10 cellular contexts compared by ENCODE assay signal in the genomic region with DNA sequence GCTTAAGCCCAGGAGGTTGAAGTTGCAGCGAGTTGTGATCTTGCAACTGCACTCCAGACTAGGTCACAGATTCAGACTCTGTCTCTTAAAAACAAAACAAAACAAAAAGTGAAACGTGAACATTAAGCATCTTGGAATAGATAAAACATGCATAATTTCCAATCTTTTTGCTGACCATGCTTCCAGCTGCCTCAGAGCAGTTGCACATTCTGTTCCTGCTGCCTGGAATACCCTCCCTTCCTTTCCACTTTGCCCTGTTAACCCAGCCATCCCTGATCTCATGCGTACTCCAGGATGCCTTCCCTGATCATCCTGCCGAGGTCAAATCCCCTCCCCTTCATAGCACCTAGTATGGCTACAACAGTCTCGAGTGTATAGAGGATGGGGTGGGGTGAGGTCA. TPM values are rescaled to one million over a fixed set of nuclear protein-coding genes. Genes with fewer than 3 reads are reported as not detected.
DNase-seq lines count a peak whose midpoint lies in the region; ATAC-seq, FAIRE-seq and TF ChIP-seq lines count a peak whose summit lies in the region.
"Had no signal": no experiment of that assay in that cellular context is flagged by ENCODE, and none has a peak within 500 bp of the region (broad histone marks: within the 10 kb centered on the region; RNA-seq: fewer than 3 reads in every experiment).

No MANE protein-coding gene starts in this region.

- TF ChIP-seq EP300 in GM12878 (IDR thresholded peaks at IDR 0.05; ENCODE audit: borderline replicate concordance in 1 of 2, control insufficient read depth in 1 of 2, low read depth in 2 of 2, low read length in 2 of 2), result no peak

- H3K27me3 ChIP-seq in GM12878 (replicated peaks in 1 of 2; ENCODE audit: control insufficient read depth in 2 of 2, insufficient read depth in 2 of 2, low read length in 1 of 2), result no peaks in the 10 kb centered on the region
- H3K27me3 ChIP-seq: thyroid gland had no signal

- POLR2A ChIA-PET in GM12878 (lab: Charles Lee), result interaction anchor here (0.7 to 4.6 kb wide), 7 partner anchors 8 to 446 kb away, joined by 3 to 37 read pairs (median 6); a partner anchor contains a TSS

- H3K36me3 Mint-ChIP-seq in activated CD4-positive, alpha-beta T cell treated with anti-CD3 and anti-CD28 coated beads, Interleukin-2, amount 10 ng/mL, durations not matched to agents 24 days and 14 days (ENCODE audit: low read depth), result peaks cover 32% of the 10 kb centered on the region
- no peaks in the 10 kb centered on the region for H3K36me3 Mint-ChIP-seq in mesothelial cell of epicardium
- no peaks in the 10 kb centered on the region for H3K36me3 Mint-ChIP-seq in osteocyte (ENCODE audit: unreplicated experiment)

- RAD21 ChIA-PET in GM12878 (lab: Charles Lee; ENCODE audit: unreplicated experiment), result interaction anchor here (0.6 to 3.9 kb wide), 3 partner anchors 14 to 794 kb away, joined by 3 to 53 read pairs (median 41); a partner anchor contains a TSS

- CTCF ChIA-PET in GM12878 (lab: Yijun Ruan, JAX), result interaction anchor here (11.7 to 14.7 kb wide), 2 partner anchors 17 to 21 kb away, joined by 100 to 228 read pairs; a partner anchor contains a TSS

- peak overlapping the region; percentile 78 for H3K9ac ChIP-seq in GM12878 (ENCODE audit: control insufficient read depth, insufficient read depth, low read length)

- H2AFZ ChIP-seq in GM12878 (ENCODE audit: control insufficient read depth, low read depth, low read length), result peak overlapping the region; percentile 49

- H3K4me3 Mint-ChIP-seq in activated CD4-positive, alpha-beta T cell treated with anti-CD3 and anti-CD28 coated beads, Interleukin-2, amount 10 ng/mL, durations not matched to agents 24 days and 14 days, result peak overlapping the region; percentile 99
- H3K4me3 Mint-ChIP-seq in mesothelial cell of epicardium, result no peak overlapping the region
- no peak overlapping the region for H3K4me3 Mint-ChIP-seq in osteocyte (ENCODE audit: unreplicated experiment)

- DNase-seq in activated CD4-positive, alpha-beta T cell treated with anti-CD3 and anti-CD28 coated beads, Interleukin-2, amount 10 ng/mL, durations not matched to agents 24 days and 14 days, result no peak
- DNase-seq in activated CD4-positive, alpha-beta T cell treated with anti-CD3 and anti-CD28 coated beads, Interleukin-2, amount 50 U/mL, for 48 hours, result no peak
- DNase-seq in GM12878 (ENCODE audit: low read depth, low spot score), result no peak
- no peak for DNase-seq in mesothelial cell of epicardium (ENCODE audit: low spot score in 2 of 2, unreplicated experiment in 2 of 2)
- DNase-seq in osteocyte (ENCODE audit: extremely low spot score, unreplicated experiment), result no peak
- DNase-seq: NCI-H526 treated with DMSO at 0.1 percent for 48 hours, thyroid gland had no signal

- ATAC-seq in GM12878 (no peak), GM18867 (IDR thresholded peaks at IDR 0.05; ENCODE audit: unreplicated experiment) (no peak)

- TF ChIP-seq POLR2A in GM12878 (IDR thresholded peaks at IDR 0.05; ENCODE audit: low read depth, low read length), result no peak

- TSS peak; percentile 85 for BruUV-seq in GM12878 (replicated peaks; lab: Mats Ljungman, UMichigan)

- peaks cover 24% of the 10 kb centered on the region for H3K79me2 ChIP-seq in GM12878 (ENCODE audit: control insufficient read depth, insufficient read depth, low read length)

- H4K20me1 ChIP-seq in GM12878 (ENCODE audit: control insufficient read depth, insufficient read depth), result no peaks in the 10 kb centered on the region; the same call in 1 of the 2 replicates

- H3K9me3 ChIP-seq in KOPT-K1 (ENCODE audit: insufficient read depth, low read length, poor library complexity, severe bottlenecking) (no peaks in the 10 kb centered on the region), GM12878 (replicated peaks; ENCODE audit: control insufficient read depth, insufficient read depth, low read length) (no peaks in the 10 kb centered on the region)
- H3K9me3 ChIP-seq: thyroid gland had no signal

- H3K27ac ChIP-seq in KOPT-K1 (ENCODE audit: low read depth, low read length, poor library complexity, severe bottlenecking), result peak overlapping the region; percentile 81
- peak overlapping the region; percentile 77 for H3K27ac ChIP-seq in GM12878 (ENCODE audit: control insufficient read depth, insufficient read depth)
- peak overlapping the region in 13 of 21 experiments; percentile 36 to 89 (median 75) for H3K27ac ChIP-seq in skin epidermis

- in situ Hi-C loops in GM12878 (cut with MboI), result no loop called here

- peak overlapping the region; percentile 91 for H3K27ac Mint-ChIP-seq in activated CD4-positive, alpha-beta T cell treated with anti-CD3 and anti-CD28 coated beads, Interleukin-2, amount 10 ng/mL, durations not matched to agents 24 days and 14 days
- H3K27ac Mint-ChIP-seq in mesothelial cell of epicardium (no peak overlapping the region), osteocyte (ENCODE audit: unreplicated experiment) (no peak overlapping the region)

- 23% methylated on average over 5 of the region's 5 CpGs for WGBS in GM12878 (ENCODE audit: insufficient coverage, insufficient replicate concordance, low lambda C conversion rate, missing lambda C conversion rate)

- H3K36me3 ChIP-seq in KOPT-K1 (ENCODE audit: insufficient read depth, low read length) (peaks cover 16% of the 10 kb centered on the region), GM12878 (ENCODE audit: control insufficient read depth in 2 of 2, insufficient read depth in 2 of 2, low read length in 1 of 2) (peaks cover 7 to 8% of the 10 kb centered on the region in 2 experiments; a peak in 3 of 4 replicates)
- H3K36me3 ChIP-seq: thyroid gland had no signal

- peaks cover 34% of the 10 kb centered on the region for H3K4me1 Mint-ChIP-seq in activated CD4-positive, alpha-beta T cell treated with anti-CD3 and anti-CD28 coated beads, Interleukin-2, amount 10 ng/mL, durations not matched to agents 24 days and 14 days
- peaks cover 18% of the 10 kb centered on the region for H3K4me1 Mint-ChIP-seq in mesothelial cell of epicardium
- H3K4me1 Mint-ChIP-seq in osteocyte (ENCODE audit: unreplicated experiment), result peaks cover 5% of the 10 kb centered on the region

- H3K4me1 ChIP-seq in GM12878 (ENCODE audit: control insufficient read depth, insufficient read depth, low read length), result peaks cover 33% of the 10 kb centered on the region

- SMC1A ChIA-PET in GM12878 (lab: Charles Lee; ENCODE audit: uncharacterized antibody, unreplicated experiment), result interaction anchor here (1.7 kb wide), 1 partner anchor 21 kb away, joined by 12 read pairs; a partner anchor contains a TSS

- H3K9me3 Mint-ChIP-seq in activated CD4-positive, alpha-beta T cell treated with anti-CD3 and anti-CD28 coated beads, Interleukin-2, amount 10 ng/mL, durations not matched to agents 24 days and 14 days, result no peaks in the 10 kb centered on the region
- H3K9me3 Mint-ChIP-seq in mesothelial cell of epicardium (no peaks in the 10 kb centered on the region), osteocyte (ENCODE audit: unreplicated experiment) (no peaks in the 10 kb centered on the region)

- intact Hi-C loops in activated CD4-positive, alpha-beta T cell treated with anti-CD3 and anti-CD28 coated beads, Interleukin-2, amount 10 ng/mL, durations not matched to agents 24 days and 14 days (cut with micrococcal nuclease), result no loop called here
- intact Hi-C loops in GM12878 (cut with micrococcal nuclease; ENCODE audit: unreplicated experiment), result no loop called here

- peak overlapping the region; percentile 100 for H3K4me2 ChIP-seq in GM12878 (ENCODE audit: control insufficient read depth, insufficient read depth)

- no peak for TF ChIP-seq RAD21 in GM12878 (IDR thresholded peaks at IDR 0.05; ENCODE audit: insufficient read depth, low read depth, low read length)

- peak overlapping the region; percentile 90 for H3K4me3 ChIP-seq in GM12878
- H3K4me3 ChIP-seq in skin epidermis, result peak overlapping the region in 5 of 7 experiments; percentile 19 to 33 (median 30)
- H3K4me3 ChIP-seq: thyroid gland had no signal

- peak; percentile 52 for FAIRE-seq in GM12878 (lab: Jason Lieb, UNC)

- no peaks in the 10 kb centered on the region for H3K27me3 Mint-ChIP-seq in activated CD4-positive, alpha-beta T cell treated with anti-CD3 and anti-CD28 coated beads, Interleukin-2, amount 10 ng/mL, durations not matched to agents 24 days and 14 days
- H3K27me3 Mint-ChIP-seq in mesothelial cell of epicardium (ENCODE audit: low read depth) (peaks cover 3% of the 10 kb centered on the region), osteocyte (ENCODE audit: unreplicated experiment) (no peaks in the 10 kb centered on the region)

- TF ChIP-seq CTCF in GM12878 (IDR thresholded peaks at IDR 0.05 in 2 of 3, conservative IDR thresholded peaks at IDR 0.05 in 1 of 3; ENCODE audit: control insufficient read depth in 2 of 3, extremely low read depth in 1 of 3, insufficient read depth in 1 of 3, low read depth in 3 of 3, low read length in 3 of 3) (no peak), mesothelial cell of epicardium (IDR thresholded peaks at IDR 0.05; ENCODE audit: unreplicated experiment) (no peak), osteocyte (IDR thresholded peaks at IDR 0.05) (no peak)

RNA-seq across cellular contexts. Expression of a gene that starts 0.7 kb away (rescaled TPM):
- 116 and 119 TPM in 2 replicates for total RNA-seq in activated CD4-positive, alpha-beta T cell treated with anti-CD3 and anti-CD28 coated beads, Interleukin-2, amount 10 ng/mL, durations not matched to agents 24 days and 14 days
- 51.8 and 63.6 TPM in 2 replicates for total RNA-seq in GM12878 (2013; cell fraction: nucleolus; rRNA removed)
- total RNA-seq in GM12878 (2014; rRNA removed) (38.7 and 41.6 TPM in 2 replicates), GM12878 (2014; rRNA removed; fragmentation: Illumina TruSeq; extraction: Trizol) (18.9 and 21.8 TPM in 2 replicates), GM12878 (2021) (55.5 and 66.0 TPM in 2 replicates), mesothelial cell of epicardium (10.1 to 12.0 TPM (median 11.5 TPM) in 3 replicates), osteocyte (0.30 TPM in 1 of 2 replicates, not detected in the other)
- polyA plus RNA-seq in GM12878 (2011; ENCODE audit: low read depth), result 32.3 TPM
- polyA plus RNA-seq in GM12878 (2011; rRNA removed) (8.7 and 18.2 TPM in 2 replicates), GM12878 (2014; fragmentation: Illumina TruSeq; extraction: Trizol) (5.0 and 13.8 TPM in 2 replicates), GM12878 (2014; fragmentation: Nextera tagmentation; extraction: Ambion mirVana) (1 to 10 TPM in 1 of 2 experiments, under 1 TPM in 1; 0.24 to 2.8 TPM), GM12878 (2014; rRNA removed) (55.2 and 66.0 TPM in 2 replicates), GM12878 (2016; fragmentation: Nextera tagmentation; extraction: Ambion mirVana) (10 to 100 TPM; 13.6 to 20.2 TPM)
- 19.2 and 34.6 TPM in 2 replicates for polyA plus RNA-seq in GM12878 (2011; cell fraction: cytosol; rRNA removed)
- polyA plus RNA-seq in GM12878 (2011; cell fraction: nucleus; rRNA removed), result 125 and 191 TPM in 2 replicates
- polyA plus RNA-seq in GM12878 (2012), result 63.0 and 81.8 TPM in 2 replicates
- 3.9 and 13.7 TPM in 2 replicates for polyA minus RNA-seq in GM12878 (2011; rRNA and poly(A)+ RNA removed)
- polyA minus RNA-seq in GM12878 (2011; cell fraction: cytosol; rRNA and poly(A)+ RNA removed), result 16.8 and 19.4 TPM in 2 replicates
- 10.4 and 19.1 TPM in 2 replicates for polyA minus RNA-seq in GM12878 (2011; cell fraction: nucleus; rRNA and poly(A)+ RNA removed)

RNA-seq across cellular contexts. Expression of a gene that starts 19.6 kb away (rescaled TPM):
- total RNA-seq in activated CD4-positive, alpha-beta T cell treated with anti-CD3 and anti-CD28 coated beads, Interleukin-2, amount 10 ng/mL, durations not matched to agents 24 days and 14 days, result 46.3 and 48.6 TPM in 2 replicates
- 35.4 and 44.3 TPM in 2 replicates for total RNA-seq in GM12878 (2013; cell fraction: nucleolus; rRNA removed)
- total RNA-seq in GM12878 (2014; rRNA removed), result 25.3 and 27.4 TPM in 2 replicates
- 11.1 and 11.3 TPM in 2 replicates for total RNA-seq in GM12878 (2014; rRNA removed; fragmentation: Illumina TruSeq; extraction: Trizol)
- 25.7 and 32.6 TPM in 2 replicates for total RNA-seq in GM12878 (2021)
- 9.7 TPM for polyA plus RNA-seq in GM12878 (2011; ENCODE audit: low read depth)
- polyA plus RNA-seq in GM12878 (2011; rRNA removed), result 10.1 and 20.4 TPM in 2 replicates
- 25.4 and 38.2 TPM in 2 replicates for polyA plus RNA-seq in GM12878 (2011; cell fraction: cytosol; rRNA removed)
- 58.5 and 77.3 TPM in 2 replicates for polyA plus RNA-seq in GM12878 (2011; cell fraction: nucleus; rRNA removed)
- 11.2 and 13.9 TPM in 2 replicates for polyA plus RNA-seq in GM12878 (2012)
- 3.4 and 7.4 TPM in 2 replicates for polyA plus RNA-seq in GM12878 (2014; fragmentation: Illumina TruSeq; extraction: Trizol)
- under 1 TPM; 0.34 to 0.73 TPM for polyA plus RNA-seq in GM12878 (2014; fragmentation: Nextera tagmentation; extraction: Ambion mirVana)
- 24.5 and 27.2 TPM in 2 replicates for polyA plus RNA-seq in GM12878 (2014; rRNA removed)
- polyA plus RNA-seq in GM12878 (2016; fragmentation: Nextera tagmentation; extraction: Ambion mirVana), result 10 to 100 TPM; 10.4 to 11.3 TPM
- 20.4 and 40.7 TPM in 2 replicates for polyA minus RNA-seq in GM12878 (2011; rRNA and poly(A)+ RNA removed)
- 20.2 and 21.6 TPM in 2 replicates for polyA minus RNA-seq in GM12878 (2011; cell fraction: cytosol; rRNA and poly(A)+ RNA removed)
- 22.6 and 37.3 TPM in 2 replicates for polyA minus RNA-seq in GM12878 (2011; cell fraction: nucleus; rRNA and poly(A)+ RNA removed)
- total RNA-seq in mesothelial cell of epicardium, result 27.6 to 30.1 TPM (median 30.1 TPM) in 3 replicates
- 33.7 and 35.9 TPM in 2 replicates for total RNA-seq in osteocyte

RNA-seq across cellular contexts. Expression of a gene that starts 21.4 kb away (rescaled TPM):
- total RNA-seq in activated CD4-positive, alpha-beta T cell treated with anti-CD3 and anti-CD28 coated beads, Interleukin-2, amount 10 ng/mL, durations not matched to agents 24 days and 14 days, result 98.0 and 104 TPM in 2 replicates
- total RNA-seq in GM12878 (2013; cell fraction: nucleolus; rRNA removed), result 10.4 and 10.9 TPM in 2 replicates
- total RNA-seq in GM12878 (2014; rRNA removed), result 238 and 248 TPM in 2 replicates
- total RNA-seq in GM12878 (2014; rRNA removed; fragmentation: Illumina TruSeq; extraction: Trizol), result 198 and 206 TPM in 2 replicates
- total RNA-seq in GM12878 (2021), result 202 and 214 TPM in 2 replicates
- polyA plus RNA-seq in GM12878 (2011; ENCODE audit: low read depth), result 146 TPM
- 265 and 406 TPM in 2 replicates for polyA plus RNA-seq in GM12878 (2011; rRNA removed)
- polyA plus RNA-seq in GM12878 (2011; cell fraction: cytosol; rRNA removed), result 562 and 645 TPM in 2 replicates
- polyA plus RNA-seq in GM12878 (2011; cell fraction: nucleus; rRNA removed), result 193 and 238 TPM in 2 replicates
- polyA plus RNA-seq in GM12878 (2012), result 242 and 335 TPM in 2 replicates
- 110 and 241 TPM in 2 replicates for polyA plus RNA-seq in GM12878 (2014; fragmentation: Illumina TruSeq; extraction: Trizol)
- 100 to 1,000 TPM in 1 of 2 experiments, 10 to 100 TPM in 1; 95.7 to 203 TPM for polyA plus RNA-seq in GM12878 (2014; fragmentation: Nextera tagmentation; extraction: Ambion mirVana)
- polyA plus RNA-seq in GM12878 (2014; rRNA removed), result 341 and 351 TPM in 2 replicates
- polyA plus RNA-seq in GM12878 (2016; fragmentation: Nextera tagmentation; extraction: Ambion mirVana), result 100 to 1,000 TPM; 324 to 357 TPM
- polyA minus RNA-seq in GM12878 (2011; rRNA and poly(A)+ RNA removed), result 97.0 and 167 TPM in 2 replicates
- polyA minus RNA-seq in GM12878 (2011; cell fraction: cytosol; rRNA and poly(A)+ RNA removed), result 55.5 and 58.4 TPM in 2 replicates
- polyA minus RNA-seq in GM12878 (2011; cell fraction: nucleus; rRNA and poly(A)+ RNA removed), result 13.3 and 26.9 TPM in 2 replicates
- total RNA-seq in mesothelial cell of epicardium, result 134 to 139 TPM (median 139 TPM) in 3 replicates
- total RNA-seq in osteocyte, result 215 and 217 TPM in 2 replicates

RNA-seq across cellular contexts. Expression of a gene that starts 22.0 kb away (rescaled TPM):
- 319 and 320 TPM in 2 replicates for total RNA-seq in activated CD4-positive, alpha-beta T cell treated with anti-CD3 and anti-CD28 coated beads, Interleukin-2, amount 10 ng/mL, durations not matched to agents 24 days and 14 days
- 21.2 and 22.0 TPM in 2 replicates for total RNA-seq in GM12878 (2013; cell fraction: nucleolus; rRNA removed)
- total RNA-seq in GM12878 (2014; rRNA removed) (252 and 288 TPM in 2 replicates), GM12878 (2014; rRNA removed; fragmentation: Illumina TruSeq; extraction: Trizol) (212 and 217 TPM in 2 replicates), GM12878 (2021) (210 and 220 TPM in 2 replicates), mesothelial cell of epicardium (178 to 201 TPM (median 184 TPM) in 3 replicates), osteocyte (159 and 174 TPM in 2 replicates)
- polyA plus RNA-seq in GM12878 (2011; ENCODE audit: low read depth), result 376 TPM
- polyA plus RNA-seq in GM12878 (2011; rRNA removed) (300 and 394 TPM in 2 replicates), GM12878 (2014; fragmentation: Illumina TruSeq; extraction: Trizol) (96.2 and 220 TPM in 2 replicates), GM12878 (2014; fragmentation: Nextera tagmentation; extraction: Ambion mirVana) (100 to 1,000 TPM; 322 to 331 TPM), GM12878 (2014; rRNA removed) (294 and 320 TPM in 2 replicates), GM12878 (2016; fragmentation: Nextera tagmentation; extraction: Ambion mirVana) (100 to 1,000 TPM; 411 to 455 TPM)
- polyA plus RNA-seq in GM12878 (2011; cell fraction: cytosol; rRNA removed), result 444 and 476 TPM in 2 replicates
- polyA plus RNA-seq in GM12878 (2011; cell fraction: nucleus; rRNA removed), result 172 and 214 TPM in 2 replicates
- polyA plus RNA-seq in GM12878 (2012), result 296 and 388 TPM in 2 replicates
- 54.2 and 99.4 TPM in 2 replicates for polyA minus RNA-seq in GM12878 (2011; rRNA and poly(A)+ RNA removed)
- polyA minus RNA-seq in GM12878 (2011; cell fraction: cytosol; rRNA and poly(A)+ RNA removed), result 89.2 and 95.6 TPM in 2 replicates
- polyA minus RNA-seq in GM12878 (2011; cell fraction: nucleus; rRNA and poly(A)+ RNA removed), result 32.3 and 46.0 TPM in 2 replicates

RNA-seq across cellular contexts. Expression of a gene that starts 34.0 kb away (rescaled TPM):
- total RNA-seq in activated CD4-positive, alpha-beta T cell treated with anti-CD3 and anti-CD28 coated beads, Interleukin-2, amount 10 ng/mL, durations not matched to agents 24 days and 14 days, result 59.6 and 60.6 TPM in 2 replicates
- total RNA-seq in GM12878 (2013; cell fraction: nucleolus; rRNA removed), result 18.8 and 21.2 TPM in 2 replicates
- 34.9 and 40.7 TPM in 2 replicates for total RNA-seq in GM12878 (2014; rRNA removed)
- total RNA-seq in GM12878 (2014; rRNA removed; fragmentation: Illumina TruSeq; extraction: Trizol), result 12.3 and 12.7 TPM in 2 replicates
- 41.7 and 48.9 TPM in 2 replicates for total RNA-seq in GM12878 (2021)
- 3.8 TPM for polyA plus RNA-seq in GM12878 (2011; ENCODE audit: low read depth)
- polyA plus RNA-seq in GM12878 (2011; rRNA removed), result 6.4 and 10.9 TPM in 2 replicates
- polyA plus RNA-seq in GM12878 (2011; cell fraction: cytosol; rRNA removed), result 16.8 and 24.8 TPM in 2 replicates
- 24.4 and 36.6 TPM in 2 replicates for polyA plus RNA-seq in GM12878 (2011; cell fraction: nucleus; rRNA removed)
- 10.7 and 14.9 TPM in 2 replicates for polyA plus RNA-seq in GM12878 (2012)
- polyA plus RNA-seq in GM12878 (2014; fragmentation: Illumina TruSeq; extraction: Trizol), result 1.5 and 7.0 TPM in 2 replicates
- polyA plus RNA-seq in GM12878 (2014; fragmentation: Nextera tagmentation; extraction: Ambion mirVana), result under 1 TPM; 0.32 to 0.55 TPM
- polyA plus RNA-seq in GM12878 (2014; rRNA removed), result 32.7 and 45.0 TPM in 2 replicates
- polyA plus RNA-seq in GM12878 (2016; fragmentation: Nextera tagmentation; extraction: Ambion mirVana), result 10 to 100 TPM; 12.4 to 23.3 TPM
- 7.6 and 17.4 TPM in 2 replicates for polyA minus RNA-seq in GM12878 (2011; rRNA and poly(A)+ RNA removed)
- 8.6 and 10.6 TPM in 2 replicates for polyA minus RNA-seq in GM12878 (2011; cell fraction: cytosol; rRNA and poly(A)+ RNA removed)
- 7.3 and 17.8 TPM in 2 replicates for polyA minus RNA-seq in GM12878 (2011; cell fraction: nucleus; rRNA and poly(A)+ RNA removed)
- 23.2 to 26.6 TPM (median 26.4 TPM) in 3 replicates for total RNA-seq in mesothelial cell of epicardium
- total RNA-seq in osteocyte, result 32.7 and 37.4 TPM in 2 replicates
